ENCODE assay signal across 23 cellular contexts in the genomic region with DNA sequence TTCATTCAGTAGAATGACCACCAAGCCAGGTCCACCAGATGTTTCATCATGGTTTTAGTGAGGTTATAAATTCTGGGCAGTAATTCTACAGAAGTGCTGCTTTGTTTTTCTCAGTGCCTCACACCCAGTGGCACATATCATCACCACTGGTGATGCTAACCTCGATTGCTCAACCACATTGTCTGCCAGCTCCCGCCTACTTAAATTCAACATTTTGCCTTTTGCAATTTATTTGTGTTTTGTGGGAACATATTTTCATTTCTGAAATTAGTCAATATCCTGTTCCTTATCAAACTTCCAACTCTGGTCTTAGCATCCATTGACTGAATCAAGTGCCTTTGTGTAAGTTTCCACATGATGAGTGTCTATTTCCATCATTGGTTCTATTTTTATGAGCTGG.
DNase-seq lines count a peak whose midpoint lies in the region; ATAC-seq and TF ChIP-seq lines count a peak whose summit lies in the region.
"Had no signal": no experiment of that assay in that cellular context is flagged by ENCODE, and none has a peak within 500 bp of the region (broad histone marks: within the 10 kb centered on the region; RNA-seq: fewer than 3 reads in every experiment).

No MANE protein-coding gene starts in this region.

- H3K4me1 Mint-ChIP-seq in T-helper 2 cell treated with Interferon-gamma antibody and Interleukin-4, amounts not matched to agents 5 μg/mL and 100 μg/mL, for 36 hours (ENCODE audit: low read depth), result no peaks in the 10 kb centered on the region
- H3K4me1 Mint-ChIP-seq: memory B cell, naive B cell had no signal

- no peaks in the 10 kb centered on the region for H3K9me3 Mint-ChIP-seq in T-helper 2 cell treated with Interferon-gamma antibody and Interleukin-4, amounts not matched to agents 5 μg/mL and 100 μg/mL, for 36 hours
- H3K9me3 Mint-ChIP-seq: memory B cell, naive B cell had no signal

- no peak overlapping the region for H3K27ac Mint-ChIP-seq in T-helper 2 cell treated with Interferon-gamma antibody and Interleukin-4, amounts not matched to agents 5 μg/mL and 100 μg/mL, for 36 hours
- H3K27ac Mint-ChIP-seq: activated CD8-positive, alpha-beta T cell treated with anti-CD3 and anti-CD28 coated beads, Interleukin-2, amount 10 ng/mL, durations not matched to agents 7 days and 5 days; memory B cell had no signal

- H3K27me3 Mint-ChIP-seq in T-helper 2 cell treated with Interferon-gamma antibody and Interleukin-4, amounts not matched to agents 5 μg/mL and 100 μg/mL, for 36 hours (ENCODE audit: low read depth), result peaks cover 3% of the 10 kb centered on the region

- ATAC-seq in GM18498 (IDR thresholded peaks at IDR 0.05; ENCODE audit: unreplicated experiment) (no peak), HG02970 (IDR thresholded peaks at IDR 0.05; ENCODE audit: low FRiP score, unreplicated experiment) (no peak)
- ATAC-seq: activated CD8-positive, alpha-beta T cell treated with anti-CD3 and anti-CD28 coated beads, Interleukin-2, amount 10 ng/mL, durations not matched to agents 7 days and 5 days; stimulated activated naive CD8-positive, alpha-beta T cell treated with anti-CD3 and anti-CD28 coated beads, Interleukin-15, Interleukin-2, amounts not matched to agents 100 U/mL and 50 U/mL, for 24 hours had no signal

- DNase-seq in GM03348 (ENCODE audit: low spot score), result peak; percentile 52
- DNase-seq in T-helper 2 cell treated with Interferon-gamma antibody and Interleukin-4, amounts not matched to agents 5 μg/mL and 100 μg/mL, for 36 hours (ENCODE audit: low spot score), result peak; percentile 29
- DNase-seq in fibroblast of gingiva (ENCODE audit: low read depth), result peak; percentile 57
- peak; percentile 63 for DNase-seq in renal cortical epithelial cell (ENCODE audit: low read depth)
- no peak for DNase-seq in erythroblast (lab: John Stamatoyannopoulos, UW)
- DNase-seq: activated CD4-positive, alpha-beta T cell treated with anti-CD3 and anti-CD28 coated beads for 1 hour; activated CD8-positive, alpha-beta T cell treated with anti-CD3 and anti-CD28 coated beads, Interleukin-2, amount 10 ng/mL, durations not matched to agents 7 days and 5 days; activated gamma-delta T cell treated with Interleukin-2 at 50 U/mL for 16 hours; amniotic stem cell; COR-L47; DND-41; naive B cell; NCI-H1436 treated with DMSO at 0.1 percent for 48 hours; NCI-H2171; NCI-H526 treated with DMSO at 0.1 percent for 48 hours; occipital lobe; RPMI8226; stimulated activated CD4-positive, alpha-beta T cell treated with anti-CD3 and anti-CD28 coated beads, Interleukin-4, amount 100 ng/mL, for 24 hours; stimulated activated naive CD8-positive, alpha-beta T cell treated with anti-CD3 and anti-CD28 coated beads, Interleukin-15, Interleukin-2, amounts not matched to agents 100 U/mL and 50 U/mL, for 24 hours; tibial artery had no signal

- TF ChIP-seq POLR2A in erythroblast (IDR thresholded peaks at IDR 0.05; ENCODE audit: low read length), result no peak

- H3K4me3 Mint-ChIP-seq in T-helper 2 cell treated with Interferon-gamma antibody and Interleukin-4, amounts not matched to agents 5 μg/mL and 100 μg/mL, for 36 hours, result no peak overlapping the region
- H3K4me3 Mint-ChIP-seq: activated CD8-positive, alpha-beta T cell treated with anti-CD3 and anti-CD28 coated beads, Interleukin-2, amount 10 ng/mL, durations not matched to agents 7 days and 5 days; memory B cell; naive B cell had no signal

- H3K36me3 Mint-ChIP-seq in T-helper 2 cell treated with Interferon-gamma antibody and Interleukin-4, amounts not matched to agents 5 μg/mL and 100 μg/mL, for 36 hours (ENCODE audit: low read depth), result no peaks in the 10 kb centered on the region
- H3K36me3 Mint-ChIP-seq: memory B cell, naive B cell had no signal

Comparison
In these comparisons a context has a peak if more than half of its experiments do, and no peak if none do; other contexts are left out.
1. DNase-seq: peak in GM03348 (single experiment), T-helper 2 cell treated with Interferon-gamma antibody and Interleukin-4, amounts not matched to agents 5 μg/mL and 100 μg/mL, for 36 hours (single experiment), fibroblast of gingiva (single experiment) and renal cortical epithelial cell (single experiment); none in erythroblast (0 of 2).